1 cellular context compared by ENCODE assay signal in the genomic region with DNA sequence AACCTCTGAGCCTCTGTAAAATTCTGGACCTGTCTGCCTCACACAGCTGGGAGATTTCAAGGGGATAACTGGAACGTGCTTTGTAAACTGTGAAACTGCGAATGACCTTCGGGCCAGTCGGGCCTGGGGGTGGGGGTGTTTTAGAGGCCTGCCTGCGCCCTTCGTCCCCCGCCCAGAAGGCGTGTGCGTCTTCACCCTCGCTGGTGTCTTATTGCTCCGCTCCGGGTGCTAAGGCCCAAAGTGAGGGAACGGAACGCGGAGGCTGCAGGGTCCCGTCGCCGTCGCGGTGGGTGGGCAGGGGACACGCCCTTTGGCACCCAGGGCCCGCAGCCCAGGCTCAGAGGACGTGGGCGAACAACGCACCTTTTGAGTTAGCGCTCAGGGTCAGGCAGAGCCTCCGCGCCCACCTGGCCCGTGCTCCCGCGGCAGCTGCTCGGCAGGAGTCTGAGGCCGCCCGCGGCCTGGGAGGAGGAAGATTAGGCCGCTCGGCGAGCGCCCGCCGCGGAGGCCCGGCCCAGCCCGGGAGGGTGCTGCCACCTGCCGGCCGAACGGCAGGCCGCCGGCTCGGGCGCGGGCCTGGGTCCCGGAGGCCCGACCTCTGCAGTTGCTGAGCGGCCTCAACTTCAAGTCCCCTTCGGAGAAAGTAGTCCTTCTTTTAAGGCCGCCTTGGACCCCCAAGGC.
TF ChIP-seq lines count a peak whose summit lies in the region.

No MANE protein-coding gene starts in this region.

TF ChIP-seq in GM12878, 131 proteins besides CTCF, POLR2A, EP300 and RAD21 (continued from another document):
- TF ChIP-seq ZNF207 (IDR thresholded peaks at IDR 0.05; ENCODE audit: borderline replicate concordance) (0 out of 2 replicates have a peak, but pooled peaks have one; percentile 42), LARP7 (IDR thresholded peaks at IDR 0.05) (peak; percentile 72), ZBTB4 (CRISPR knock-in tag; IDR thresholded peaks at IDR 0.05) (no peak), BACH1 (IDR thresholded peaks at IDR 0.05; ENCODE audit: borderline replicate concordance) (peak; percentile 61; the same call in 1 of the 2 replicates), SUPT20H (IDR thresholded peaks at IDR 0.05; ENCODE audit: borderline replicate concordance, control insufficient read depth, low read depth, low read length) (no peak), SMC3 (IDR thresholded peaks at IDR 0.05; ENCODE audit: borderline replicate concordance, low read length) (peak; percentile 49), TCF12 (IDR thresholded peaks at IDR 0.05; ENCODE audit: low read depth, low read length) (0 out of 2 replicates have a peak, but pooled peaks have one; percentile 42), TARDBP (IDR thresholded peaks at IDR 0.05; ENCODE audit: borderline replicate concordance) (0 out of 2 replicates have a peak, but pooled peaks have one; percentile 9), ZNF592 (IDR thresholded peaks at IDR 0.05) (peak; percentile 84; the same call in 1 of the 2 replicates), RELA (IDR thresholded peaks at IDR 0.05; ENCODE audit: borderline replicate concordance, partially characterized antibody) (peak; percentile 19), IKZF1 (conservative IDR thresholded peaks at IDR 0.05) (peak; percentile 55), NR2F1 (conservative IDR thresholded peaks at IDR 0.05) (peak; percentile 50; the same call in 1 of the 2 replicates), GATAD2B (conservative IDR thresholded peaks at IDR 0.05; ENCODE audit: low read depth) (peak; percentile 62), NFXL1 (IDR thresholded peaks at IDR 0.05; ENCODE audit: borderline replicate concordance) (no peak), POLR2AphosphoS2 (IDR thresholded peaks at IDR 0.05; ENCODE audit: low read depth, low read length) (peak; percentile 47; the same call in 1 of the 2 replicates), SREBF2 (IDR thresholded peaks at IDR 0.05; ENCODE audit: low read length) (no peak), BCL3 (IDR thresholded peaks at IDR 0.05; ENCODE audit: borderline replicate concordance, insufficient read depth, low read depth, low read length, poor library complexity, severe bottlenecking) (peak; percentile 55), SMARCA5 (IDR thresholded peaks at IDR 0.05) (peak; percentile 85), ZNF687 (IDR thresholded peaks at IDR 0.05) (0 out of 2 replicates have a peak, but pooled peaks have one; percentile 63), YY1 (IDR thresholded peaks at IDR 0.05; ENCODE audit: low read depth, low read length) (peak; percentile 63), PAX5 (IDR thresholded peaks at IDR 0.05; ENCODE audit: borderline replicate concordance, low read depth, low read length) (peak; percentile 58; the same call in 1 of the 2 replicates), RB1 (IDR thresholded peaks at IDR 0.05; ENCODE audit: borderline replicate concordance) (peak; percentile 87; the same call in 1 of the 2 replicates), JUND (IDR thresholded peaks at IDR 0.05; ENCODE audit: low read depth, low read length) (no peak), BHLHE40 (IDR thresholded peaks at IDR 0.05; ENCODE audit: borderline replicate concordance in 1 of 2, low read depth in 2 of 2, low read length in 1 of 2) (peak in 1 of 2 experiments; percentile 73; a peak in 1 of 4 replicates)
- TF ChIP-seq, protein P1, sequence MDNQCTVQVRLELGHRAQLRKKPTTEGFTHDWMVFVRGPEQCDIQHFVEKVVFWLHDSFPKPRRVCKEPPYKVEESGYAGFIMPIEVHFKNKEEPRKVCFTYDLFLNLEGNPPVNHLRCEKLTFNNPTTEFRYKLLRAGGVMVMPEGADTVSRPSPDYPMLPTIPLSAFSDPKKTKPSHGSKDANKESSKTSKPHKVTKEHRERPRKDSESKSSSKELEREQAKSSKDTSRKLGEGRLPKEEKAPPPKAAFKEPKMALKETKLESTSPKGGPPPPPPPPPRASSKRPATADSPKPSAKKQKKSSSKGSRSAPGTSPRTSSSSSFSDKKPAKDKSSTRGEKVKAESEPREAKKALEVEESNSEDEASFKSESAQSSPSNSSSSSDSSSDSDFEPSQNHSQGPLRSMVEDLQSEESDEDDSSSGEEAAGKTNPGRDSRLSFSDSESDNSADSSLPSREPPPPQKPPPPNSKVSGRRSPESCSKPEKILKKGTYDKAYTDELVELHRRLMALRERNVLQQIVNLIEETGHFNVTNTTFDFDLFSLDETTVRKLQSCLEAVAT (IDR thresholded peaks at IDR 0.05): no peak
- TF ChIP-seq, protein P2, sequence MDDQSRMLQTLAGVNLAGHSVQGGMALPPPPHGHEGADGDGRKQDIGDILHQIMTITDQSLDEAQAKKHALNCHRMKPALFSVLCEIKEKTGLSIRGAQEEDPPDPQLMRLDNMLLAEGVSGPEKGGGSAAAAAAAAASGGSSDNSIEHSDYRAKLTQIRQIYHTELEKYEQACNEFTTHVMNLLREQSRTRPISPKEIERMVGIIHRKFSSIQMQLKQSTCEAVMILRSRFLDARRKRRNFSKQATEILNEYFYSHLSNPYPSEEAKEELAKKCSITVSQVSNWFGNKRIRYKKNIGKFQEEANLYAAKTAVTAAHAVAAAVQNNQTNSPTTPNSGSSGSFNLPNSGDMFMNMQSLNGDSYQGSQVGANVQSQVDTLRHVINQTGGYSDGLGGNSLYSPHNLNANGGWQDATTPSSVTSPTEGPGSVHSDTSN (IDR thresholded peaks at IDR 0.05; ENCODE audit: insufficient replicate concordance, low read depth, low read length): no peak
TF ChIP-seq in GM12878: peak in this region for 20.
